ENCODE assay signal across 1 cellular context in genomic region chr6:8065519-8065911, GRCh38.
TF ChIP-seq lines count a peak whose summit lies in the region.

No MANE protein-coding gene starts in this region.

TF ChIP-seq in GM12878, 131 proteins besides CTCF, POLR2A, EP300 and RAD21 (continues in another document):
- TF ChIP-seq IKZF2 (IDR thresholded peaks at IDR 0.05) (no peak; a peak in 1 of 4 replicates), SUPT20H (IDR thresholded peaks at IDR 0.05; ENCODE audit: borderline replicate concordance, control insufficient read depth, low read depth, low read length) (no peak), DPF2 (IDR thresholded peaks at IDR 0.05) (peak; percentile 63; the same call in 1 of the 2 replicates), CBX3 (IDR thresholded peaks at IDR 0.05; ENCODE audit: borderline replicate concordance, low read depth) (no peak), GATAD2B (conservative IDR thresholded peaks at IDR 0.05; ENCODE audit: low read depth) (no peak), ZSCAN29 (IDR thresholded peaks at IDR 0.05) (no peak), MEF2A (IDR thresholded peaks at IDR 0.05; ENCODE audit: insufficient read depth, low read depth, low read length) (no peak), LARP7 (IDR thresholded peaks at IDR 0.05) (no peak), BCL11A (IDR thresholded peaks at IDR 0.05; ENCODE audit: low read depth, low read length) (peak; percentile 70), BCL3 (IDR thresholded peaks at IDR 0.05; ENCODE audit: borderline replicate concordance, insufficient read depth, low read depth, low read length, poor library complexity, severe bottlenecking) (peak; percentile 87), ZZZ3 (IDR thresholded peaks at IDR 0.05; ENCODE audit: control insufficient read depth, insufficient read length, low read depth) (no peak), RFX5 (IDR thresholded peaks at IDR 0.05; ENCODE audit: low read depth, low read length) (no peak), RUNX3 (IDR thresholded peaks at IDR 0.05; ENCODE audit: low read length) (peak; percentile 59), MTA3 (IDR thresholded peaks at IDR 0.05; ENCODE audit: borderline replicate concordance, low read length) (no peak; the same call in 1 of the 2 replicates), CBFB (IDR thresholded peaks at IDR 0.05; ENCODE audit: low read depth) (no peak), SMC3 (IDR thresholded peaks at IDR 0.05; ENCODE audit: borderline replicate concordance, low read length) (no peak; the same call in 1 of the 2 replicates), CHD2 (IDR thresholded peaks at IDR 0.05; ENCODE audit: borderline replicate concordance, low read depth, low read length) (no peak), SP1 (IDR thresholded peaks at IDR 0.05; ENCODE audit: low read depth, low read length) (no peak), HCFC1 (IDR thresholded peaks at IDR 0.05; ENCODE audit: low read length) (no peak), SMAD1 (IDR thresholded peaks at IDR 0.05; ENCODE audit: low read depth, partially characterized antibody) (no peak), POLR2AphosphoS5 (IDR thresholded peaks at IDR 0.05; ENCODE audit: low read length) (no peak), E4F1 (IDR thresholded peaks at IDR 0.05; ENCODE audit: borderline replicate concordance, partially characterized antibody) (no peak), PAX5 (IDR thresholded peaks at IDR 0.05; ENCODE audit: borderline replicate concordance, low read depth, low read length) (0 out of 2 replicates have a peak, but pooled peaks have one; percentile 22), ZNF207 (IDR thresholded peaks at IDR 0.05; ENCODE audit: borderline replicate concordance) (no peak), MYC (IDR thresholded peaks at IDR 0.05; ENCODE audit: insufficient read depth, insufficient read length, insufficient replicate concordance, low read length, severe bottlenecking) (no peak), TCF12 (IDR thresholded peaks at IDR 0.05; ENCODE audit: low read depth, low read length) (peak; percentile 97), NKRF (conservative IDR thresholded peaks at IDR 0.05) (no peak), MLLT1 (IDR thresholded peaks at IDR 0.05) (0 out of 2 replicates have a peak, but pooled peaks have one; percentile 4), RCOR1 (conservative IDR thresholded peaks at IDR 0.05; ENCODE audit: low read depth, low read length) (0 out of 2 replicates have a peak, but pooled peaks have one; percentile 33), FOXK2 (IDR thresholded peaks at IDR 0.05) (no peak), TARDBP (IDR thresholded peaks at IDR 0.05; ENCODE audit: borderline replicate concordance) (no peak), RELB (IDR thresholded peaks at IDR 0.05; ENCODE audit: low read depth) (0 out of 2 replicates have a peak, but pooled peaks have one; percentile 12), CREM (IDR thresholded peaks at IDR 0.05; ENCODE audit: low read depth) (peak; percentile 82; the same call in 1 of the 2 replicates), FOXM1 (IDR thresholded peaks at IDR 0.05; ENCODE audit: low read depth, low read length) (peak; percentile 58; the same call in 1 of the 2 replicates), BHLHE40 (IDR thresholded peaks at IDR 0.05; ENCODE audit: borderline replicate concordance in 1 of 2, low read depth in 2 of 2, low read length in 1 of 2) (peak; percentile 45 to 49; a peak in 2 of 4 replicates), NR2C2 (IDR thresholded peaks at IDR 0.05; ENCODE audit: borderline replicate concordance, control insufficient read depth, insufficient read length, low read depth) (no peak), NBN (IDR thresholded peaks at IDR 0.05) (peak; percentile 44; the same call in 1 of the 2 replicates), NFIC (IDR thresholded peaks at IDR 0.05; ENCODE audit: low read depth, low read length) (peak; percentile 82), IRF4 (IDR thresholded peaks at IDR 0.05; ENCODE audit: low read depth, low read length) (peak; percentile 88), ZNF622 (IDR thresholded peaks at IDR 0.05) (no peak), PML (IDR thresholded peaks at IDR 0.05; ENCODE audit: low read length) (peak; percentile 13; the same call in 1 of the 2 replicates), ASH2L (IDR thresholded peaks at IDR 0.05; ENCODE audit: borderline replicate concordance, low read depth) (0 out of 2 replicates have a peak, but pooled peaks have one; percentile 53), IRF3 (IDR thresholded peaks at IDR 0.05) (no peak), SKIL (IDR thresholded peaks at IDR 0.05; ENCODE audit: low read depth, poor library complexity, severe bottlenecking) (no peak), MTA2 (IDR thresholded peaks at IDR 0.05; ENCODE audit: low read depth) (0 out of 2 replicates have a peak, but pooled peaks have one; percentile 29), KDM1A (IDR thresholded peaks at IDR 0.05; ENCODE audit: borderline replicate concordance) (no peak), REST (IDR thresholded peaks at IDR 0.05; ENCODE audit: low read depth, low read length) (no peak), WRNIP1 (IDR thresholded peaks at IDR 0.05; ENCODE audit: borderline replicate concordance, low read depth, low read length) (no peak), JUNB (IDR thresholded peaks at IDR 0.05) (peak; percentile 89), TCF3 (IDR thresholded peaks at IDR 0.05; ENCODE audit: borderline replicate concordance, insufficient read depth, low read depth, low read length) (peak; percentile 92)
